In the genomic region with DNA sequence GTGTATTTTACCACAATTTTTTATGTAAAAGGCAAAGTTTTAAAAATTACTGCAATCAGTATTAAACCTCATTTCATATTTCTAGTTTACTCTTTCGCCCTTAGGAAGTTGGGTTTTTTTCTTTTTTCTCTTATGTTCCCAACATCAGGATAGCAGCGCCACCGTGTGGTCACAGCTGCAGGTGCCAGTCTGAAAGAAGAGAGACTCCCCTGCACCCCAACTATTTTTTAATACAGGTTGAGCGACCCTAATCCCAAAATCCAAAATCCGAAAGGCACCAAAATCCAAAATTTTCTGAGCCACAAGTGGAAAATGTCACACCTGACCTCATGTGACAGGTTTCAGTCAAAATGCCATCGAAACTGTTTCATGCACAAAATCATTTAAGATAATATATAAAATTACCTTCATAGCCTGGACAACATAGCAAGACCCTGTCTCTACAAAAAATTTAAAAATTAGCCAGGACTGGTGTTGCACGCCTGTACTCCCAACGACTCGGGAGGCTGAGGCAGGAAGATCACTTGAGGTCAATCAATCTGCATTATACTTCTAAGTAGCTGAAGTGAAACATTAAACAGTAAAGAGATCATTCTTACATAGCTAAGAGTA, we compare ENCODE assay signal across 8 cellular contexts. TPM values are rescaled to one million over a fixed set of nuclear protein-coding genes. Genes with fewer than 3 reads are reported as not detected.
DNase-seq lines count a peak whose midpoint lies in the region; ATAC-seq, FAIRE-seq and TF ChIP-seq lines count a peak whose summit lies in the region.

No MANE protein-coding gene starts in this region.

- no peak for ATAC-seq in GM21381 (IDR thresholded peaks at IDR 0.05; ENCODE audit: unreplicated experiment)

- no peak overlapping the region for H3K27ac ChIP-seq in VCaP
- H3K27ac ChIP-seq in breast epithelium, result no peak overlapping the region
- H3K27ac ChIP-seq in kidney (ENCODE audit: low read depth in 2 of 2, low read length in 2 of 2), result no peak overlapping the region

- H3K4me3 ChIP-seq in GM12864 (ENCODE audit: low read depth, low read length) (no peak overlapping the region), breast epithelium (no peak overlapping the region), kidney (ENCODE audit: low read length in 2 of 2) (peak overlapping the region in 1 of 2 donors; percentile 3)

- peak; percentile 51 for FAIRE-seq in kidney (lab: Jason Lieb, UNC)

- TF ChIP-seq CTCF in GM12864 (IDR thresholded peaks at IDR 0.05; ENCODE audit: low read depth, low read length, missing control alignments), result peak; percentile 80
- peak; percentile 83 for TF ChIP-seq CTCF in VCaP (conservative IDR thresholded peaks at IDR 0.05)
- TF ChIP-seq CTCF in breast epithelium (IDR thresholded peaks at IDR 0.05), result peak; percentile 85 to 96 (median 88)
- peak; percentile 95 for TF ChIP-seq CTCF in kidney (IDR thresholded peaks at IDR 0.05; ENCODE audit: borderline replicate concordance, extremely low read depth, insufficient read depth)

- no peaks in the 10 kb centered on the region for H3K9me3 ChIP-seq in breast epithelium
- H3K9me3 ChIP-seq in kidney (ENCODE audit: control insufficient read depth in 1 of 2, low read length in 2 of 2), result no peaks in the 10 kb centered on the region

- no peak for TF ChIP-seq POLR2A in breast epithelium (IDR thresholded peaks at IDR 0.05)

- H3K36me3 ChIP-seq in breast epithelium (no peaks in the 10 kb centered on the region), kidney (ENCODE audit: control insufficient read depth in 1 of 2, insufficient read depth in 2 of 2, low read length in 2 of 2) (no peaks in the 10 kb centered on the region)

- H3K27me3 ChIP-seq in breast epithelium, result no peaks in the 10 kb centered on the region

- no peak overlapping the region for H3K9ac ChIP-seq in kidney (ENCODE audit: low read length in 2 of 2)

- intact Hi-C loops in breast epithelium (cut with DNase I; ENCODE audit: low total_unique reads) (no loop called here), kidney (cut with DNase I) (loop anchor here (5.0 kb wide), 1 partner anchor 84 kb away; no protein-coding TSS in a partner anchor)

- DNase-seq in GM12864 (ENCODE audit: low read depth), result no peak
- DNase-seq in NCI-H2029 (lab: John Stamatoyannopoulos, UW), result peak; percentile 40
- peak; percentile 66 to 67 for DNase-seq in breast epithelium (ENCODE audit: low spot score in 2 of 2)
- DNase-seq in kidney, result peak; percentile 88
- DNase-seq in stimulated activated CD4-positive, alpha-beta T cell treated with anti-CD3 and anti-CD28 coated beads, Interleukin-1b, Interleukin-23, amount 100 ng/mL, for 48 hours, result peak; percentile 71
- no peak for DNase-seq in NK-92 treated with Interleukin-12 subunit alpha and Interleukin-12 subunit beta, amount 100 ng/mL, for 24 hours (lab: John Stamatoyannopoulos, UW)

- H3K4me1 ChIP-seq in breast epithelium (no peaks in the 10 kb centered on the region), kidney (ENCODE audit: control insufficient read depth in 1 of 2, insufficient read depth in 1 of 2, low read depth in 1 of 2, low read length in 2 of 2) (no peaks in the 10 kb centered on the region)

RNA-seq across cellular contexts. Expression of a gene that starts 21.8 kb away (rescaled TPM):
- under 1 TPM; 0.33 to 0.96 (median 0.88) TPM for total RNA-seq in breast epithelium
- total RNA-seq in kidney, result 1.2 TPM
- polyA plus RNA-seq in kidney (ENCODE audit: insufficient read depth, low read depth, low replicate concordance), result 1.4 TPM

RNA-seq across cellular contexts. Expression of a gene that starts 42.8 kb away (rescaled TPM):
- 1 to 10 TPM; 1.0 to 1.4 (median 1.3) TPM for total RNA-seq in breast epithelium
- 2.1 TPM for total RNA-seq in kidney
- polyA plus RNA-seq in kidney (ENCODE audit: insufficient read depth, low read depth, low replicate concordance), result 1.4 TPM

RNA-seq across cellular contexts. Expression of a gene that starts 56.3 kb away (rescaled TPM):
- 10 to 100 TPM in 1 of 3 donors, 1 to 10 TPM in 2; 2.8 to 15.8 (median 2.9) TPM for total RNA-seq in breast epithelium
- 16.1 TPM for total RNA-seq in kidney
- polyA plus RNA-seq in kidney (ENCODE audit: insufficient read depth, low read depth, low replicate concordance), result 1.5 TPM

Comparison
In these comparisons a context has a peak if more than half of its experiments do, and no peak if none do; other contexts are left out.
1. DNase-seq: peak in NCI-H2029 (single experiment), breast epithelium (2 of 2), kidney (single experiment) and stimulated activated CD4-positive, alpha-beta T cell treated with anti-CD3 and anti-CD28 coated beads, Interleukin-1b, Interleukin-23, amount 100 ng/mL, for 48 hours (single experiment); none in GM12864 (single experiment) and NK-92 treated with Interleukin-12 subunit alpha and Interleukin-12 subunit beta, amount 100 ng/mL, for 24 hours (single experiment).
2. Peak in every context shown above with its lines, with median percentiles within 50 percentile points of each other: CTCF ChIP-seq.